Comparison of ENCODE assay signal across 16 cellular contexts in genomic region chr16:3882531-3882930, GRCh38. TPM values are rescaled to one million over a fixed set of nuclear protein-coding genes. Genes with fewer than 3 reads are reported as not detected.
DNase-seq lines count a peak whose midpoint lies in the region; ATAC-seq and TF ChIP-seq lines count a peak whose summit lies in the region.
"Had no signal": no experiment of that assay in that cellular context is flagged by ENCODE, and none has a peak within 500 bp of the region (broad histone marks: within the 10 kb centered on the region; RNA-seq: fewer than 3 reads in every experiment).

No MANE protein-coding gene starts in this region.

- peak overlapping the region; percentile 71 for H3K4me3 Mint-ChIP-seq in activated T-cell treated with anti-CD3 and anti-CD28 coated beads, Interleukin-2, amount 50 U/mL, for 24 hours
- H3K4me3 Mint-ChIP-seq in brain (peak overlapping the region; percentile 45 to 85 (median 77)), progenitor cell of endocrine pancreas (ENCODE audit: low read depth) (peak overlapping the region; percentile 75)

- H3K9me3 Mint-ChIP-seq in activated T-cell treated with anti-CD3 and anti-CD28 coated beads, Interleukin-2, amount 50 U/mL, for 24 hours = no peaks in the 10 kb centered on the region
- H3K9me3 Mint-ChIP-seq in brain (peaks cover 0 to 11% (median 3%) of the 10 kb centered on the region in 5 experiments), progenitor cell of endocrine pancreas (ENCODE audit: low read depth) (no peaks in the 10 kb centered on the region)

- no peak for ATAC-seq in HG02885 (IDR thresholded peaks at IDR 0.05; ENCODE audit: poor library complexity, unreplicated experiment)

- H3K4me1 Mint-ChIP-seq in activated T-cell treated with anti-CD3 and anti-CD28 coated beads, Interleukin-2, amount 50 U/mL, for 24 hours (ENCODE audit: low read depth) = peaks cover 22% of the 10 kb centered on the region
- peaks cover 22% of the 10 kb centered on the region for H3K4me1 Mint-ChIP-seq in brain
- peaks cover 24% of the 10 kb centered on the region for H3K4me1 Mint-ChIP-seq in progenitor cell of endocrine pancreas (ENCODE audit: low read depth)

- H3K27me3 Mint-ChIP-seq in activated T-cell treated with anti-CD3 and anti-CD28 coated beads, Interleukin-2, amount 50 U/mL, for 24 hours = peaks cover 5% of the 10 kb centered on the region
- H3K27me3 Mint-ChIP-seq in brain (peaks cover 5% of the 10 kb centered on the region), progenitor cell of endocrine pancreas (no peaks in the 10 kb centered on the region)

- peak overlapping the region; percentile 5 for H3K27ac Mint-ChIP-seq in activated T-cell treated with anti-CD3 and anti-CD28 coated beads, Interleukin-2, amount 50 U/mL, for 24 hours
- peak overlapping the region in 4 of 5 experiments; percentile 2 to 79 (median 10) for H3K27ac Mint-ChIP-seq in brain
- H3K27ac Mint-ChIP-seq in progenitor cell of endocrine pancreas = peak overlapping the region; percentile 76

- DNase-seq in activated T-cell treated with anti-CD3 and anti-CD28 coated beads, Interleukin-2, amount 50 U/mL, for 24 hours = no peak
- no peak for DNase-seq in activated T-cell treated with anti-CD3 and anti-CD28 coated beads, Interleukin-2, amount 50 U/mL, for 48 hours
- DNase-seq in NCI-H524 (lab: John Stamatoyannopoulos, UW) = peak; percentile 43 to 58
- no peak for DNase-seq in progenitor cell of endocrine pancreas (ENCODE audit: low spot score, unreplicated experiment)
- DNase-seq in NK-92 (lab: John Stamatoyannopoulos, UW; ENCODE audit: unreplicated experiment) = no peak
- DNase-seq in stimulated activated CD4-positive, alpha-beta T cell treated with anti-CD3 and anti-CD28 coated beads, Interleukin-12 subunit alpha, Interleukin-12 subunit beta, amount 100 ng/mL, for 4 hours = no peak
- DNase-seq: activated CD4-positive, CD25-positive, alpha-beta regulatory T cell; activated gamma-delta T cell; DMS 273 treated with DMSO at 0.1 percent for 48 hours; KBM-7; mammary epithelial cell; NCI-H1105 treated with DMSO at 0.1 percent for 48 hours; NCI-H2227 treated with DMSO at 0.1 percent for 48 hours; stomach had no signal

- peaks cover 18% of the 10 kb centered on the region for H3K36me3 Mint-ChIP-seq in activated T-cell treated with anti-CD3 and anti-CD28 coated beads, Interleukin-2, amount 50 U/mL, for 24 hours (ENCODE audit: low read depth)
- H3K36me3 Mint-ChIP-seq in brain (peaks cover 18% of the 10 kb centered on the region), progenitor cell of endocrine pancreas (ENCODE audit: insufficient read depth) (peaks cover 2% of the 10 kb centered on the region)

- TF ChIP-seq CTCF in brain (conservative IDR thresholded peaks at IDR 0.05) = no peak
- TF ChIP-seq CTCF in progenitor cell of endocrine pancreas (IDR thresholded peaks at IDR 0.05; ENCODE audit: unreplicated experiment) = no peak

RNA-seq across cellular contexts. Expression of gene CREBBP, which starts 2.0 kb away (rescaled TPM):
- polyA plus RNA-seq in brain (ENCODE audit: insufficient read depth, low read depth, low replicate concordance) = 38.7 TPM
- total RNA-seq in progenitor cell of endocrine pancreas = 144 and 146 TPM in 2 replicates

Comparison
In these comparisons a context has a peak if more than half of its experiments do, and no peak if none do; other contexts are left out.
1. DNase-seq: peak in NCI-H524 (2 of 2); none in activated T-cell treated with anti-CD3 and anti-CD28 coated beads, Interleukin-2, amount 50 U/mL, for 24 hours (single experiment), activated T-cell treated with anti-CD3 and anti-CD28 coated beads, Interleukin-2, amount 50 U/mL, for 48 hours (0 of 2), progenitor cell of endocrine pancreas (single experiment), NK-92 (single experiment) and stimulated activated CD4-positive, alpha-beta T cell treated with anti-CD3 and anti-CD28 coated beads, Interleukin-12 subunit alpha, Interleukin-12 subunit beta, amount 100 ng/mL, for 4 hours (single experiment).
2. H3K27ac Mint-ChIP-seq: peak in every context shown above with its lines; median percentile 76 in progenitor cell of endocrine pancreas; 10 in brain; 5 in activated T-cell treated with anti-CD3 and anti-CD28 coated beads, Interleukin-2, amount 50 U/mL, for 24 hours.
3. Peak in every context shown above with its lines, with median percentiles within 50 percentile points of each other: H3K4me3 Mint-ChIP-seq.